Comparison of ENCODE assay signal across 10 cellular contexts in the genomic region with DNA sequence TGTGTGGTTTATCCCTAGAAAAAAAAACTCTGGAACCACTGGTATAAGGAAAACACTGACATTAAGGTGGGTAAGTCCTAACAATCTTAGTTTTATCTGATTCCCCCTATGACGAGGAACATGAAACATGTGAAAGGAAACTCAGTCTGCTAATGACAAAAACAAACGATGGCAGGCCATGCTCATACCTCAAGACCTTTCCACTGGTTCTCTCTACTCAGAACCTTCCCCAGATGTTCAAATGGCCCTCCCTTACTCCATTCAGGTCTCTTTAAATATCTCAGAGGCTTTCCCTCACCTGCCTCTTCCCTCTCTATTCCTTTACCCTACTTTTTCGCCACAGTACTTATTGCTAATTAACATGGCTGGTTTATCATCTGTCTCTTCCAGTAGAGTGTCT. TPM values are rescaled to one million over a fixed set of nuclear protein-coding genes. Genes with fewer than 3 reads are reported as not detected.
DNase-seq lines count a peak whose midpoint lies in the region; ATAC-seq and TF ChIP-seq lines count a peak whose summit lies in the region.
"Had no signal": no experiment of that assay in that cellular context is flagged by ENCODE, and none has a peak within 500 bp of the region (broad histone marks: within the 10 kb centered on the region; RNA-seq: fewer than 3 reads in every experiment).

No MANE protein-coding gene starts in this region.

- H3K4me3 Mint-ChIP-seq in activated T-cell treated with anti-CD3 and anti-CD28 coated beads, Interleukin-2, amount 50 U/mL, for 24 hours = peak overlapping the region; percentile 95

- no peaks in the 10 kb centered on the region for H3K9me3 Mint-ChIP-seq in activated T-cell treated with anti-CD3 and anti-CD28 coated beads, Interleukin-2, amount 50 U/mL, for 24 hours

- H3K79me2 ChIP-seq in PC-3 (ENCODE audit: low read length) = peaks cover 72% of the 10 kb centered on the region

- H3K4me1 ChIP-seq in PC-3 (ENCODE audit: insufficient read depth, low read length) (peaks cover 18% of the 10 kb centered on the region), stomach (peaks cover 10 to 54% (median 31%) of the 10 kb centered on the region in 4 donors)

- H3K27me3 Mint-ChIP-seq in activated T-cell treated with anti-CD3 and anti-CD28 coated beads, Interleukin-2, amount 50 U/mL, for 24 hours = no peaks in the 10 kb centered on the region

- no TSS peak for BruUV-seq in PC-3 (replicated peaks; lab: Mats Ljungman, UMichigan)

- no peaks in the 10 kb centered on the region for H3K27me3 ChIP-seq in PC-3 (ENCODE audit: low read length)
- no peaks in the 10 kb centered on the region for H3K27me3 ChIP-seq in stomach

- no peak overlapping the region for H3K9ac ChIP-seq in PC-3 (ENCODE audit: low read length)

- POLR2A ChIA-PET in PC-3 (lab: Charles Lee; ENCODE audit: unreplicated experiment) = no interaction called here

- peak overlapping the region; percentile 91 for H3K4me3 ChIP-seq in PC-3 (ENCODE audit: low read length)
- peak overlapping the region; percentile 86 for H3K4me3 ChIP-seq in fibroblast of mammary gland (ENCODE audit: control insufficient read depth, low read depth, low read length)
- H3K4me3 ChIP-seq in stomach = peak overlapping the region in 1 of 4 donors; percentile 93

- H3K4me1 Mint-ChIP-seq in activated T-cell treated with anti-CD3 and anti-CD28 coated beads, Interleukin-2, amount 50 U/mL, for 24 hours (ENCODE audit: low read depth) = peaks cover 54% of the 10 kb centered on the region

- peaks cover 47% of the 10 kb centered on the region for H3K36me3 Mint-ChIP-seq in activated T-cell treated with anti-CD3 and anti-CD28 coated beads, Interleukin-2, amount 50 U/mL, for 24 hours (ENCODE audit: low read depth)

- TF ChIP-seq CTCF in PC-3 (conservative IDR thresholded peaks at IDR 0.05; ENCODE audit: low read depth, low read length) = no peak
- TF ChIP-seq CTCF in fibroblast of mammary gland (conservative IDR thresholded peaks at IDR 0.05; ENCODE audit: control insufficient read depth, insufficient read depth, low read depth, low read length) = no peak
- no peak for TF ChIP-seq CTCF in stomach (IDR thresholded peaks at IDR 0.05)

- H3K9me2 ChIP-seq in PC-3 (replicated peaks; ENCODE audit: low read length) = no peaks in the 10 kb centered on the region

- no peaks in the 10 kb centered on the region for H3F3A ChIP-seq in PC-3 (ENCODE audit: low read length, unreplicated experiment)

- CTCF ChIA-PET in PC-3 (lab: Charles Lee) = no interaction called here

- ATAC-seq in PC-3 = no peak
- ATAC-seq in HG03280 (IDR thresholded peaks at IDR 0.05; ENCODE audit: unreplicated experiment) = no peak
- no peak for ATAC-seq in HG02938 (IDR thresholded peaks at IDR 0.05; ENCODE audit: unreplicated experiment)

- 58 to 68% (median 65%) methylated on average over 3 of the region's 3 CpGs for WGBS in stomach, 5 donors

- no peak overlapping the region for H3K27ac ChIP-seq in PC-3 (ENCODE audit: low read length)
- peak overlapping the region in 4 of 5 donors; percentile 97 to 98 (median 98) for H3K27ac ChIP-seq in stomach

- no peak for DNase-seq in activated T-cell treated with anti-CD3 and anti-CD28 coated beads, Interleukin-2, amount 50 U/mL, for 24 hours
- DNase-seq in activated T-cell treated with anti-CD3 and anti-CD28 coated beads, Interleukin-2, amount 50 U/mL, for 1 hour = no peak
- DNase-seq in PC-3 (no peak), fibroblast of mammary gland (ENCODE audit: low read depth) (no peak), stomach (no peak), posterior cingulate gyrus (no peak)
- DNase-seq: activated CD4-positive, alpha-beta T cell treated with anti-CD3 and anti-CD28 coated beads for 48 hours; NCI-H524 had no signal

- no peak for TF ChIP-seq POLR2A in stomach (IDR thresholded peaks at IDR 0.05)

- TF ChIP-seq EP300 in stomach (IDR thresholded peaks at IDR 0.05) = no peak

- H3K4me2 ChIP-seq in PC-3 (ENCODE audit: low read length) = peak overlapping the region; percentile 92

- peak overlapping the region; percentile 96 for H3K27ac Mint-ChIP-seq in activated T-cell treated with anti-CD3 and anti-CD28 coated beads, Interleukin-2, amount 50 U/mL, for 24 hours

- intact Hi-C loops in PC-3 (cut with micrococcal nuclease) = loop anchor here (5.0 kb wide), 1 partner anchor 59 kb away; no protein-coding TSS in a partner anchor
- intact Hi-C loops in stomach (cut with DNase I; ENCODE audit: low total_unique reads) = no loop called here
- intact Hi-C loops in posterior cingulate gyrus (cut with DNase I) = no loop called here

- H3K36me3 ChIP-seq in PC-3 (ENCODE audit: low read depth, low read length) (no peaks in the 10 kb centered on the region), stomach (no peaks in the 10 kb centered on the region)

- peaks cover 44% of the 10 kb centered on the region for H4K20me1 ChIP-seq in PC-3 (ENCODE audit: low read length)

- H3K9me3 ChIP-seq in PC-3 (ENCODE audit: low read length) (no peaks in the 10 kb centered on the region), stomach (no peaks in the 10 kb centered on the region)

- no peak overlapping the region for H2AFZ ChIP-seq in PC-3 (ENCODE audit: low read length)

RNA-seq across cellular contexts. Expression of a gene that starts 1.6 kb away (rescaled TPM):
- total RNA-seq in PC-3 (2014; rRNA removed) = 25.8 and 25.9 TPM in 2 replicates
- 10 to 100 TPM; 10.7 to 49.6 (median 46.4) TPM for total RNA-seq in stomach
- 1 to 10 TPM; 7.8 to 9.5 (median 9.0) TPM for polyA plus RNA-seq in stomach
